In genomic region chr14:22303589-22304195, GRCh38 we compare ENCODE assay signal across 8 cellular contexts.
DNase-seq lines count a peak whose midpoint lies in the region; ATAC-seq, FAIRE-seq and TF ChIP-seq lines count a peak whose summit lies in the region.

No MANE protein-coding gene starts in this region.

- no peaks in the 10 kb centered on the region for H3K36me3 ChIP-seq in RWPE2 (ENCODE audit: low read depth)

- TF ChIP-seq CTCF in RWPE2 (IDR thresholded peaks at IDR 0.05; ENCODE audit: poor library complexity, severe bottlenecking) (peak; percentile 85), fibroblast of pulmonary artery (IDR thresholded peaks at IDR 0.05; ENCODE audit: low read length, missing control alignments) (peak; percentile 47)

- H3K9me3 ChIP-seq in RWPE2 (ENCODE audit: severe bottlenecking), result no peaks in the 10 kb centered on the region

- no peaks in the 10 kb centered on the region for H3K4me1 ChIP-seq in RWPE2 (ENCODE audit: insufficient read depth, poor library complexity, severe bottlenecking)

- FAIRE-seq in A204.1 (lab: Jason Lieb, UNC), result peak; percentile 91

- H3K27ac ChIP-seq in RWPE2 (ENCODE audit: poor library complexity, severe bottlenecking), result no peak overlapping the region

- ATAC-seq in RWPE2 (ENCODE audit: low read depth), result no peak

- H3K27me3 ChIP-seq in RWPE2 (ENCODE audit: insufficient read depth, poor library complexity, severe bottlenecking), result no peaks in the 10 kb centered on the region

- H3K4me3 ChIP-seq in RWPE2 (ENCODE audit: severe bottlenecking) (no peak overlapping the region), fibroblast of pulmonary artery (replicated peaks; ENCODE audit: low read depth, low read length) (no peak overlapping the region)

- DNase-seq in GM03348 (ENCODE audit: low spot score) (peak; percentile 31), RWPE2 (ENCODE audit: low spot score) (no peak), fibroblast of pulmonary artery (ENCODE audit: low read depth) (peak; percentile 29), ureter (ENCODE audit: low spot score) (no peak), NCI-H2029 treated with DMSO at 0.1 percent for 48 hours (lab: John Stamatoyannopoulos, UW) (no peak), NCI-H1092 treated with DMSO at 0.1 percent for 48 hours (lab: John Stamatoyannopoulos, UW) (no peak), NCI-H2196 (lab: John Stamatoyannopoulos, UW; ENCODE audit: unreplicated experiment) (no peak)

Comparison
In these comparisons a context has a peak if more than half of its experiments do, and no peak if none do; other contexts are left out.
1. DNase-seq: peak in GM03348 (single experiment) and fibroblast of pulmonary artery (single experiment); none in RWPE2 (single experiment), ureter (single experiment), NCI-H2029 treated with DMSO at 0.1 percent for 48 hours (single experiment), NCI-H1092 treated with DMSO at 0.1 percent for 48 hours (single experiment) and NCI-H2196 (single experiment).